Comparison of ENCODE assay signal across 8 cellular contexts in the genomic region with DNA sequence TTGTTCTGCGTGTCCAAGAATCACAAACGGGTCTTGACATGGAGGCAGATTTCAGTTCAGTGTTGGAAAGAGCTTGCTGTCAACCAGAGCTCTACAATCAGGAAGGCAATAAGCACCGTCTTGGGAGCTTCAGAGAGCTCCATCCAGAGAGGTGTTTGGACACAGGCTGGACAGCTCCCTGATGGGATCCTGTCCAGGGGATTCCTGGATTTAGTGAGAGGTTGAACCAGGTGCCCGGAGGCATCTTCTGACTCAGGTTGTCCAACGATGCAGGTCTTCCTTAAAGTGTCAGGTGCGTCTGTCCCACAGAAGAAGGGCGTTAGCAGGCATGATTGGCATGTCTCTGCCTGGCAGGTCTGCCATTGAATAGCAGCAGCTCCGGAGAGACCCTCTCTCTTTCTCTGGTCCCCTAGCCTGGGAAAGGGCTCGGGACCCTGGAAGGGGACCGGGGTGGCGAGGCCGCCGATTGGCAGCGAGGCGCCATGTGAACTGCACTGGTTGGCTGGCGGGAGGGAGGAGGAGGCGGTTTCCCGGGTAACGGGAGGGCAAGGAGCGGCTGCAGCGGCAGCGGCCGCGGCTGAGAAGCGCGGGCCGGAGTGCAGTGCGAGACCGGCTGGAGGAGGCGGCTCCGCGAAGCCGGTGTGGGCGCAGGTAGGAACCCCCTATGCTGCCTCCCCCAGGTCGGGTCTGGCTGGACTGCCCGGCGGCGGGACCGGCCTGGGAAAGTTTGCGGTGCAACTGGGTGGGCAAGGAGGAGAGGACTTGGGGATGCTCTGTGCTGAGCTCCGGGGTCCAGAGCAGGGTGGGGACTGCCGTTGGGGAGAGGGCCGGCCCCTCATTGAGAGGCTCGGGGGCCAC.
DNase-seq lines count a peak whose midpoint lies in the region; ATAC-seq and TF ChIP-seq lines count a peak whose summit lies in the region.

No MANE protein-coding gene starts in this region.

- intact Hi-C loops in PC-9 (cut with micrococcal nuclease; ENCODE audit: unreplicated experiment), result loop anchor here (1.0 kb wide), 1 partner anchor 97 kb away; no protein-coding TSS in a partner anchor

- peaks cover 3% of the 10 kb centered on the region for H3K36me3 Mint-ChIP-seq in T-helper 2 cell treated with Interferon-gamma antibody and Interleukin-4, amounts not matched to agents 5 μg/mL and 100 μg/mL, for 36 hours (ENCODE audit: low read depth)

- H3K36me3 ChIP-seq in PC-9 (ENCODE audit: low read depth) (no peaks in the 10 kb centered on the region), gastroesophageal sphincter (no peaks in the 10 kb centered on the region), trophoblast cell (ENCODE audit: control insufficient read depth in 1 of 2, insufficient read depth in 2 of 2, low read length in 2 of 2) (no peaks in the 10 kb centered on the region)

- H2AK5ac ChIP-seq in trophoblast cell (ENCODE audit: low read length), result no peak overlapping the region

- H3K18ac ChIP-seq in trophoblast cell (ENCODE audit: low read length), result no peak overlapping the region

- H2BK120ac ChIP-seq in trophoblast cell (ENCODE audit: insufficient read depth, low read length, poor library complexity), result no peak overlapping the region

- no TSS peak for BruUV-seq in PC-9 (replicated peaks; lab: Mats Ljungman, UMichigan)

- H3K4me3 ChIP-seq in PC-9 (no peak overlapping the region), gastroesophageal sphincter (peak overlapping the region in 1 of 2 donors; percentile 52), trophoblast cell (ENCODE audit: low read depth, low read length) (no peak overlapping the region)

- no peak for TF ChIP-seq POLR2A in gastroesophageal sphincter (IDR thresholded peaks at IDR 0.05)

- H3K9ac ChIP-seq in trophoblast cell (ENCODE audit: low read length), result no peak overlapping the region

- no peak overlapping the region for H3K14ac ChIP-seq in trophoblast cell (ENCODE audit: low read length)

- H3K79me1 ChIP-seq in trophoblast cell (ENCODE audit: low read length), result no peaks in the 10 kb centered on the region

- no peaks in the 10 kb centered on the region for H3K9me3 Mint-ChIP-seq in T-helper 2 cell treated with Interferon-gamma antibody and Interleukin-4, amounts not matched to agents 5 μg/mL and 100 μg/mL, for 36 hours

- H4K20me1 ChIP-seq in PC-9 (ENCODE audit: insufficient read depth), result no peaks in the 10 kb centered on the region

- 0 out of 2 replicates have a peak, but pooled peaks cover 4% of the 10 kb centered on the region for H3K4me1 ChIP-seq in PC-9 (replicated peaks; ENCODE audit: insufficient read depth)
- peaks cover 0 to 26% (median 11%) of the 10 kb centered on the region in 3 donors for H3K4me1 ChIP-seq in gastroesophageal sphincter
- peaks cover 2 to 4% of the 10 kb centered on the region in 2 experiments for H3K4me1 ChIP-seq in trophoblast cell (ENCODE audit: control insufficient read depth in 1 of 2, insufficient read depth in 2 of 2, low read length in 2 of 2)

- H3K27ac Mint-ChIP-seq in T-helper 2 cell treated with Interferon-gamma antibody and Interleukin-4, amounts not matched to agents 5 μg/mL and 100 μg/mL, for 36 hours, result no peak overlapping the region

- no peak overlapping the region for H2BK12ac ChIP-seq in trophoblast cell (ENCODE audit: low read length)

- no peak for TF ChIP-seq CTCF in PC-9 (conservative IDR thresholded peaks at IDR 0.05)
- TF ChIP-seq CTCF in gastroesophageal sphincter (IDR thresholded peaks at IDR 0.05), result no peak

- 7 to 11% methylated on average over 2 to 24 of the region's 44 CpGs for WGBS in gastroesophageal sphincter (ENCODE audit: low coverage in 1 of 2), 2 donors
- no CpG with 5 or more reads among the region's 44 CpGs for WGBS in trophoblast cell (ENCODE audit: extremely low coverage, insufficient coverage, insufficient read length)

- POLR2A ChIA-PET in PC-9 (lab: Charles Lee; ENCODE audit: unreplicated experiment), result no interaction called here

- H3K4me3 Mint-ChIP-seq in T-helper 2 cell treated with Interferon-gamma antibody and Interleukin-4, amounts not matched to agents 5 μg/mL and 100 μg/mL, for 36 hours, result no peak overlapping the region

- H3K23ac ChIP-seq in trophoblast cell (ENCODE audit: low read length), result no peak overlapping the region

- no peak overlapping the region for H4K8ac ChIP-seq in trophoblast cell (ENCODE audit: low read depth, low read length)

- ATAC-seq in HG02678 (IDR thresholded peaks at IDR 0.05; ENCODE audit: unreplicated experiment) (peak; percentile 41), gastroesophageal sphincter (peak; percentile 36), GM21526 (IDR thresholded peaks at IDR 0.05; ENCODE audit: low FRiP score, unreplicated experiment) (no peak)

- H3K27ac ChIP-seq in PC-9 (no peak overlapping the region), gastroesophageal sphincter (no peak overlapping the region), trophoblast cell (ENCODE audit: low read depth, low read length) (no peak overlapping the region)

- H3K4ac ChIP-seq in trophoblast cell (ENCODE audit: low read depth, low read length), result no peak overlapping the region

- peaks cover 24% of the 10 kb centered on the region for H3K27me3 ChIP-seq in PC-9 (ENCODE audit: insufficient read depth, low read depth)
- peaks cover 89% of the 10 kb centered on the region for H3K27me3 ChIP-seq in gastroesophageal sphincter
- H3K27me3 ChIP-seq in trophoblast cell (ENCODE audit: insufficient read depth, low read length), result peaks cover 41% of the 10 kb centered on the region

- peaks cover 5% of the 10 kb centered on the region for H3K4me1 Mint-ChIP-seq in T-helper 2 cell treated with Interferon-gamma antibody and Interleukin-4, amounts not matched to agents 5 μg/mL and 100 μg/mL, for 36 hours (ENCODE audit: low read depth)

- CTCF ChIA-PET in PC-9 (lab: Charles Lee), result interaction anchor here (0.9 kb wide), 1 partner anchor 89 kb away, joined by 3 read pairs; no protein-coding TSS in a partner anchor

- H3K4me2 ChIP-seq in PC-9 (peak overlapping the region; percentile 41), trophoblast cell (ENCODE audit: low read length) (peak overlapping the region; percentile 31)

- peaks cover 77% of the 10 kb centered on the region for H3K27me3 Mint-ChIP-seq in T-helper 2 cell treated with Interferon-gamma antibody and Interleukin-4, amounts not matched to agents 5 μg/mL and 100 μg/mL, for 36 hours (ENCODE audit: low read depth)

- peak; percentile 43 for DNase-seq in G401 (ENCODE audit: low spot score)
- peak; percentile 69 to 79 for DNase-seq in PC-9
- peak; percentile 42 to 59 for DNase-seq in trophoblast cell
- no peak for DNase-seq in SW 1271 (lab: John Stamatoyannopoulos, UW)
- no peak for DNase-seq in T-helper 2 cell treated with Interferon-gamma antibody and Interleukin-4, amounts not matched to agents 5 μg/mL and 100 μg/mL, for 36 hours (ENCODE audit: low spot score)

- no peak overlapping the region for H4K91ac ChIP-seq in trophoblast cell (ENCODE audit: low read depth, low read length)

- H3K9me3 ChIP-seq in PC-9 (ENCODE audit: insufficient read depth, low read depth) (no peaks in the 10 kb centered on the region), gastroesophageal sphincter (no peaks in the 10 kb centered on the region), trophoblast cell (ENCODE audit: insufficient read depth, low read depth, low read length) (peaks cover 4% of the 10 kb centered on the region)

- no peaks in the 10 kb centered on the region for H3F3A ChIP-seq in PC-9 (ENCODE audit: insufficient read depth, low read depth)

- TF ChIP-seq EP300 in gastroesophageal sphincter (IDR thresholded peaks at IDR 0.05), result no peak

- H3K9me2 ChIP-seq in PC-9 (ENCODE audit: insufficient read depth), result no peaks in the 10 kb centered on the region

- H2BK5ac ChIP-seq in trophoblast cell (ENCODE audit: low read depth, low read length, poor library complexity), result no peak overlapping the region

- H4K12ac ChIP-seq in trophoblast cell (ENCODE audit: low read depth, low read length), result no peak overlapping the region

- H2AFZ ChIP-seq in PC-9 (no peak overlapping the region), trophoblast cell (ENCODE audit: insufficient read depth, low read length, poor library complexity) (no peak overlapping the region)

- H3K79me2 ChIP-seq in PC-9 (ENCODE audit: low read depth), result no peaks in the 10 kb centered on the region
- no peaks in the 10 kb centered on the region for H3K79me2 ChIP-seq in trophoblast cell (ENCODE audit: control insufficient read depth, insufficient read depth, low read length, poor library complexity)

- in situ Hi-C loops in G401 (cut with HindIII; ENCODE audit: low sequenced_read_pairs), result no loop called here

Comparison
In these comparisons a context has a peak if more than half of its experiments do, and no peak if none do; other contexts are left out.
1. DNase-seq: peak in G401 (single experiment), PC-9 (2 of 2) and trophoblast cell (2 of 2); none in SW 1271 (0 of 2) and T-helper 2 cell treated with Interferon-gamma antibody and Interleukin-4, amounts not matched to agents 5 μg/mL and 100 μg/mL, for 36 hours (single experiment).